In the genomic region with DNA sequence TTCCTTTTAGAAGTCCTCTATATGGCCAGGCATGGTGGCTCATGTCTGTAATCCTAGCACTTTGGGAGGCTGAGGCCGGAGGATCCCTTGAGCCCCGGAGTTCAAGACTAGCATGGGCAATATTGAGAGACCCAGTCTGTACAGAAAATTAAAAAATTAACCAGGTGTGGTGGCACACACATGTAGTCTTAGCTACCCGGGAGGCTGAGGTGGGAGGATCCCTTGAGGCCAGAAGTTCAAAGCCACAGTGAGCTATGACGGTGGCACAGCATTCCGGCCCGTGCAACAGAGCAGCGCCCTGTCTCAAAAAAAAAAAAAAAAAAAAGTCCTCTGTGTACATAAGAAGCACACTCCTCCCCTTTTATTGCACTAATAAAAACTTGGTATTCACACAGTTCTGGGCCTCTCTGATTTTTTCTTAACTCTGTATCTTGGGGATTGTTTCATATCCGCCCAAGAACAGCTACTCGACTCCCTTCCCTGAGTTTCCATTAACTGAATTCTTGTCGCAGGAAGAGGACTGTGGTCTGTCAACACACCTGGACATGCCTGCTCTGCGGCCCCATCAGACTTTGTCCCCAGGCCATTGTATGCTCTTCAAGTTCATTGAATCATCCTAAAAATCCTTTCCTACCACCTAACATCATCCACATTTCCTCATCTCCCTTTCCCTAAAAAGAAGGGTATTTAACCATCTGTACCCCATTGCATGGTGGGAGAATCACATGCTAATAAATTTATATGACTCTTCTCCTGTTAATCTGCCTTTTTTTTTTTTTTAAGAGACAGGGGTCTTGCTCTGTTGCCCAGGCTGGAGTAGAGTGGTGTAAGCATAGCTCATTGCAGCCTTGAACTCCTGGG, we compare ENCODE assay signal across 28 cellular contexts. TPM values are rescaled to one million over a fixed set of nuclear protein-coding genes. Genes with fewer than 3 reads are reported as not detected.
A peak's percentile ranks its signal among the peaks of the same experiment; 100 is the strongest.
DNase-seq lines count a peak whose midpoint lies in the region; ATAC-seq and TF ChIP-seq lines count a peak whose summit lies in the region.
"Had no signal": no experiment of that assay in that cellular context is flagged by ENCODE, and none has a peak within 500 bp of the region (broad histone marks: within the 10 kb centered on the region; RNA-seq: fewer than 3 reads in every experiment).

No MANE protein-coding gene starts in this region.

- no peak for DNase-seq in stimulated activated naive CD8-positive, alpha-beta T cell treated with anti-CD3 and anti-CD28 coated beads, Interleukin-15, amount 100 ng/mL, for 72 hours
- no peak for DNase-seq in stimulated activated naive CD8-positive, alpha-beta T cell treated with anti-CD3 and anti-CD28 coated beads, Interleukin-15, Interleukin-2, amounts not matched to agents 100 U/mL and 50 U/mL, for 24 hours
- peak; percentile 63 for DNase-seq in colonic mucosa
- peak; percentile 48 to 76 (median 75) for DNase-seq in right lobe of liver
- peak; percentile 26 for DNase-seq in transverse colon
- no peak for DNase-seq in sigmoid colon
- no peak for DNase-seq in head of caudate nucleus
- DNase-seq in epidermal melanocyte (ENCODE audit: insufficient read length, low spot score) = no peak
- DNase-seq: 8988T; ACHN; BE2C; Calu3; CD8-positive, alpha-beta memory T cell; Kasumi-1; MG63; NCI-H1694; NCI-H2029 treated with DMSO at 0.1 percent for 48 hours; NCI-H446 treated with DMSO at 0.1 percent for 48 hours; NCI-H526; NCI-H82; NK-92 treated with Interleukin-12 subunit alpha and Interleukin-12 subunit beta, amount 100 ng/mL, for 24 hours; SHP77 had no signal

- TF ChIP-seq CTCF in colonic mucosa (IDR thresholded peaks at IDR 0.05) (no peak), right lobe of liver (IDR thresholded peaks at IDR 0.05) (no peak), transverse colon (IDR thresholded peaks at IDR 0.05) (no peak), sigmoid colon (IDR thresholded peaks at IDR 0.05) (no peak)

- H3K27me3 ChIP-seq in colonic mucosa (no peaks in the 10 kb centered on the region), right lobe of liver (no peaks in the 10 kb centered on the region), transverse colon (no peaks in the 10 kb centered on the region), sigmoid colon (no peaks in the 10 kb centered on the region)
- H3K27me3 ChIP-seq: BE2C, MG63 had no signal

- TF ChIP-seq POLR2A in right lobe of liver (IDR thresholded peaks at IDR 0.05) (no peak), transverse colon (IDR thresholded peaks at IDR 0.05) (no peak), sigmoid colon (IDR thresholded peaks at IDR 0.05) (no peak)

- intact Hi-C loops in colonic mucosa (cut with DNase I) (loop anchor here (5.0 kb wide), 1 partner anchor 58 kb away; no protein-coding TSS in a partner anchor), right lobe of liver (cut with DNase I) (no loop called here), transverse colon (cut with DNase I; ENCODE audit: low total_unique reads) (no loop called here), sigmoid colon (cut with DNase I) (no loop called here), head of caudate nucleus (cut with DNase I) (no loop called here)

- no peak overlapping the region for H3K4me3 Mint-ChIP-seq in stimulated activated naive CD8-positive, alpha-beta T cell treated with anti-CD3 and anti-CD28 coated beads, Interleukin-15, amount 100 ng/mL, for 72 hours
- H3K4me3 Mint-ChIP-seq: CD14-positive monocyte; CD8-positive, alpha-beta memory T cell had no signal

- no peaks in the 10 kb centered on the region for H3K9me3 ChIP-seq in colonic mucosa
- H3K9me3 ChIP-seq in right lobe of liver = no peaks in the 10 kb centered on the region
- H3K9me3 ChIP-seq in transverse colon = no peaks in the 10 kb centered on the region
- no peaks in the 10 kb centered on the region for H3K9me3 ChIP-seq in sigmoid colon
- H3K9me3 ChIP-seq: BE2C, MG63 had no signal

- H3K27ac ChIP-seq in colonic mucosa = peak overlapping the region; percentile 57
- H3K27ac ChIP-seq in right lobe of liver = peak overlapping the region; percentile 41 to 93 (median 78)
- H3K27ac ChIP-seq in transverse colon = peak overlapping the region in 1 of 4 donors; percentile 39
- H3K27ac ChIP-seq in sigmoid colon = no peak overlapping the region
- H3K27ac ChIP-seq: RWPE1 had no signal

- no peaks in the 10 kb centered on the region for H3K4me1 ChIP-seq in colonic mucosa
- peaks cover 0 to 30% (median 9%) of the 10 kb centered on the region in 4 donors for H3K4me1 ChIP-seq in right lobe of liver
- peaks cover 0 to 7% (median 1%) of the 10 kb centered on the region in 4 donors for H3K4me1 ChIP-seq in transverse colon
- H3K4me1 ChIP-seq in sigmoid colon = peaks cover 0 to 7% (median 0%) of the 10 kb centered on the region in 4 donors
- H3K4me1 ChIP-seq: BE2C had no signal

- in situ Hi-C loops in transverse colon (cut with MboI; ENCODE audit: low pct_ligation_motif_present in 1 of 4, low pct_unique_long_range_greater_than_20kb in 1 of 4, low sequenced_read_pairs in 3 of 4) = no loop called here

- H3K4me3 ChIP-seq in colonic mucosa (no peak overlapping the region), right lobe of liver (no peak overlapping the region), transverse colon (no peak overlapping the region), sigmoid colon (no peak overlapping the region)
- H3K4me3 ChIP-seq: K562, MG63 had no signal

- H3K27me3 Mint-ChIP-seq in stimulated activated naive CD8-positive, alpha-beta T cell treated with anti-CD3 and anti-CD28 coated beads, Interleukin-15, amount 100 ng/mL, for 72 hours = no peaks in the 10 kb centered on the region

- H3K4me1 Mint-ChIP-seq in stimulated activated naive CD8-positive, alpha-beta T cell treated with anti-CD3 and anti-CD28 coated beads, Interleukin-15, amount 100 ng/mL, for 72 hours = no peaks in the 10 kb centered on the region
- H3K4me1 Mint-ChIP-seq: CD8-positive, alpha-beta memory T cell had no signal

- H3K9ac ChIP-seq in colonic mucosa (ENCODE audit: low read depth in 2 of 2, low read length in 2 of 2) = no peak overlapping the region

- 39% methylated on average over 7 of the region's 11 CpGs for WGBS in right lobe of liver (ENCODE audit: insufficient coverage, low coverage, low lambda C conversion rate, missing lambda C conversion rate)
- WGBS in transverse colon (ENCODE audit: low coverage in 1 of 2), 2 donors = 39 to 64% methylated on average over 9 to 11 of the region's 11 CpGs
- 33 to 75% methylated on average over 11 of the region's 11 CpGs for WGBS in sigmoid colon, 2 donors

- H3K27ac Mint-ChIP-seq in stimulated activated naive CD8-positive, alpha-beta T cell treated with anti-CD3 and anti-CD28 coated beads, Interleukin-15, amount 100 ng/mL, for 72 hours = peak overlapping the region; percentile 49 to 51
- H3K27ac Mint-ChIP-seq: CD8-positive, alpha-beta memory T cell had no signal

- ATAC-seq in stimulated activated naive CD8-positive, alpha-beta T cell treated with anti-CD3 and anti-CD28 coated beads, Interleukin-15, amount 100 ng/mL, for 72 hours = no peak
- ATAC-seq in stimulated activated naive CD8-positive, alpha-beta T cell treated with anti-CD3 and anti-CD28 coated beads, Interleukin-15, Interleukin-2, amounts not matched to agents 100 U/mL and 50 U/mL, for 24 hours = no peak
- ATAC-seq in right lobe of liver = peak; percentile 70 to 88 (median 78)
- ATAC-seq: Panc1 had no signal

- no peaks in the 10 kb centered on the region for H3K36me3 ChIP-seq in colonic mucosa
- no peaks in the 10 kb centered on the region for H3K36me3 ChIP-seq in right lobe of liver
- H3K36me3 ChIP-seq in transverse colon = no peaks in the 10 kb centered on the region
- no peaks in the 10 kb centered on the region for H3K36me3 ChIP-seq in sigmoid colon
- H3K36me3 ChIP-seq: BE2C, MG63 had no signal

- TF ChIP-seq EP300 in transverse colon (IDR thresholded peaks at IDR 0.05; ENCODE audit: low read depth) (no peak), sigmoid colon (IDR thresholded peaks at IDR 0.05) (no peak)

- no peaks in the 10 kb centered on the region for H3K9me3 Mint-ChIP-seq in stimulated activated naive CD8-positive, alpha-beta T cell treated with anti-CD3 and anti-CD28 coated beads, Interleukin-15, amount 100 ng/mL, for 72 hours

RNA-seq across cellular contexts. Expression of a gene that starts 25.9 kb away (rescaled TPM):
- 1 to 10 TPM; 1.0 to 5.5 TPM for total RNA-seq in colonic mucosa
- total RNA-seq in right lobe of liver = under 1 TPM; 0.35 to 0.98 (median 0.52) TPM
- total RNA-seq in transverse colon = 1 to 10 TPM in 1 of 4 donors, under 1 TPM in 2, not detected in 1; 0.40 to 1.2 (median 0.95) TPM
- total RNA-seq in sigmoid colon = 1 to 10 TPM; 1.8 to 3.0 (median 2.2) TPM
- polyA plus RNA-seq in sigmoid colon = under 1 TPM; under 0.01 to 0.63 (median 0.23) TPM
- total RNA-seq: CD8-positive, alpha-beta memory T cell; H4; HT1080 had no signal
- polyA plus RNA-seq: CD8-positive, alpha-beta memory T cell had no signal

RNA-seq across cellular contexts. Expression of a gene that starts 55.4 kb away (rescaled TPM):
- total RNA-seq in colonic mucosa (1 to 10 TPM; 4.4 to 6.1 TPM), right lobe of liver (10 to 100 TPM in 1 of 6 experiments, 1 to 10 TPM in 5; 2.8 to 15.5 (median 5.5) TPM), transverse colon (1 to 10 TPM in 3 of 4 donors, not detected in 1; 1.6 to 8.7 (median 4.6) TPM), sigmoid colon (1 to 10 TPM; 4.2 to 9.7 (median 7.2) TPM)
- 1 to 10 TPM; 6.0 to 7.9 (median 6.5) TPM for polyA plus RNA-seq in sigmoid colon

Comparison
In these comparisons a context has a peak if more than half of its experiments do, and no peak if none do; other contexts are left out.
1. ATAC-seq: peak in right lobe of liver (4 of 4); none in stimulated activated naive CD8-positive, alpha-beta T cell treated with anti-CD3 and anti-CD28 coated beads, Interleukin-15, amount 100 ng/mL, for 72 hours (single experiment) and stimulated activated naive CD8-positive, alpha-beta T cell treated with anti-CD3 and anti-CD28 coated beads, Interleukin-15, Interleukin-2, amounts not matched to agents 100 U/mL and 50 U/mL, for 24 hours (single experiment).
2. DNase-seq: peak in colonic mucosa (single experiment), right lobe of liver (3 of 3) and transverse colon (single experiment); none in stimulated activated naive CD8-positive, alpha-beta T cell treated with anti-CD3 and anti-CD28 coated beads, Interleukin-15, amount 100 ng/mL, for 72 hours (0 of 2), stimulated activated naive CD8-positive, alpha-beta T cell treated with anti-CD3 and anti-CD28 coated beads, Interleukin-15, Interleukin-2, amounts not matched to agents 100 U/mL and 50 U/mL, for 24 hours (single experiment), sigmoid colon (single experiment), head of caudate nucleus (0 of 42) and epidermal melanocyte (single experiment).
3. H3K27ac ChIP-seq: peak in colonic mucosa (single experiment) and right lobe of liver (3 of 3); none in sigmoid colon (0 of 4).